Comparison of ENCODE assay signal across 34 cellular contexts in genomic region chr11:79783833-79784232, GRCh38.
"Had no signal": no experiment of that assay in that cellular context is flagged by ENCODE, and none has a peak within 500 bp of the region (broad histone marks: within the 10 kb centered on the region; RNA-seq: fewer than 3 reads in every experiment).

No MANE protein-coding gene starts in this region.

- ATAC-seq: activated CD4-positive, alpha-beta T cell treated with anti-CD3 and anti-CD28 coated beads for 36 hours; activated CD8-positive, alpha-beta memory T cell treated with anti-CD3 and anti-CD28 coated beads, Interleukin-2, amount 10 ng/mL, durations not matched to agents 7 days and 5 days; activated CD8-positive, alpha-beta T cell treated with anti-CD3 and anti-CD28 coated beads, Interleukin-2, amount 10 ng/mL, durations not matched to agents 7 days and 5 days; activated naive CD8-positive, alpha-beta T cell treated with anti-CD3 and anti-CD28 coated beads, Interleukin-2, amount 50 U/mL, for 24 hours; body of pancreas; effector memory CD8-positive, alpha-beta T cell; foreskin keratinocyte; gastrocnemius medialis; heart left ventricle had no signal

- H3K4me1 Mint-ChIP-seq: activated CD4-positive, alpha-beta T cell treated with anti-CD3 and anti-CD28 coated beads for 36 hours; activated CD4-positive, alpha-beta T cell treated with anti-CD3 and anti-CD28 coated beads, Interleukin-2, amount 10 ng/mL, durations not matched to agents 24 days and 14 days; activated CD8-positive, alpha-beta memory T cell treated with anti-CD3 and anti-CD28 coated beads, Interleukin-2, amount 10 ng/mL, durations not matched to agents 7 days and 5 days; activated naive CD4-positive, alpha-beta T cell treated with anti-CD3 and anti-CD28 coated beads, Interleukin-2, amount 50 U/mL, for 24 hours; activated naive CD8-positive, alpha-beta T cell treated with anti-CD3 and anti-CD28 coated beads for 36 hours; activated naive CD8-positive, alpha-beta T cell treated with anti-CD3 and anti-CD28 coated beads, Interleukin-2, amount 50 U/mL, for 24 hours had no signal

- H3K36me3 ChIP-seq: adrenal gland, esophagus muscularis mucosa, gastrocnemius medialis, heart left ventricle had no signal

- H3K27me3 ChIP-seq: adrenal gland, body of pancreas, esophagus muscularis mucosa, gastrocnemius medialis, heart left ventricle had no signal

- H3K36me3 Mint-ChIP-seq: activated CD4-positive, alpha-beta memory T cell treated with anti-CD3 and anti-CD28 coated beads for 36 hours; activated CD8-positive, alpha-beta memory T cell treated with anti-CD3 and anti-CD28 coated beads, Interleukin-2, amount 10 ng/mL, durations not matched to agents 7 days and 5 days; activated naive CD4-positive, alpha-beta T cell treated with anti-CD3 and anti-CD28 coated beads, Interleukin-2, amount 50 U/mL, for 24 hours; activated naive CD8-positive, alpha-beta T cell treated with anti-CD3 and anti-CD28 coated beads for 36 hours had no signal

- H3K27ac ChIP-seq: adrenal gland, body of pancreas, esophagus muscularis mucosa, foreskin keratinocyte, gastrocnemius medialis, heart left ventricle had no signal

- H3K27ac Mint-ChIP-seq: activated CD4-positive, alpha-beta memory T cell treated with anti-CD3 and anti-CD28 coated beads for 36 hours; activated CD4-positive, alpha-beta T cell treated with anti-CD3 and anti-CD28 coated beads for 36 hours; activated CD4-positive, alpha-beta T cell treated with anti-CD3 and anti-CD28 coated beads, Interleukin-2, amount 10 ng/mL, durations not matched to agents 24 days and 14 days; activated CD8-positive, alpha-beta memory T cell treated with anti-CD3 and anti-CD28 coated beads, Interleukin-2, amount 10 ng/mL, durations not matched to agents 7 days and 5 days; activated CD8-positive, alpha-beta T cell treated with anti-CD3 and anti-CD28 coated beads, Interleukin-2, amount 10 ng/mL, durations not matched to agents 7 days and 5 days; activated naive CD4-positive, alpha-beta T cell treated with anti-CD3 and anti-CD28 coated beads for 36 hours; activated naive CD4-positive, alpha-beta T cell treated with anti-CD3 and anti-CD28 coated beads, Interleukin-2, amount 50 U/mL, for 24 hours; activated naive CD8-positive, alpha-beta T cell treated with anti-CD3 and anti-CD28 coated beads for 36 hours; activated naive CD8-positive, alpha-beta T cell treated with anti-CD3 and anti-CD28 coated beads, Interleukin-2, amount 50 U/mL, for 24 hours; activated T-helper 1 cell treated with anti-CD3 and anti-CD28 coated beads, Interleukin-12 subunit alpha, Interleukin-12 subunit beta, Interleukin-2, Interleukin-4 antibody, amounts not matched to agents 30 ng/mL and 10 ng/mL and 1 ng/mL, durations not matched to agents 14 hours and 24 hours and 36 hours; activated T-helper 2 cell treated with anti-CD3 and anti-CD28 coated beads, Interferon-gamma antibody, Interleukin-2, Interleukin-4, amounts not matched to agents 10 μg/mL and 5 μg/mL and 100 μg/mL, durations not matched to agents 14 hours and 24 hours and 36 hours; effector memory CD8-positive, alpha-beta T cell; T-helper 2 cell treated with Interferon-gamma antibody and Interleukin-4, amounts not matched to agents 5 μg/mL and 100 μg/mL, for 36 hours had no signal

- H3K4me3 ChIP-seq: adrenal gland, body of pancreas, esophagus muscularis mucosa, gastrocnemius medialis, heart left ventricle had no signal

- H3K9me3 Mint-ChIP-seq: activated CD4-positive, alpha-beta memory T cell treated with anti-CD3 and anti-CD28 coated beads for 36 hours; activated CD4-positive, alpha-beta T cell treated with anti-CD3 and anti-CD28 coated beads, Interleukin-2, amount 10 ng/mL, durations not matched to agents 24 days and 14 days; activated T-helper 1 cell treated with anti-CD3 and anti-CD28 coated beads, Interleukin-12 subunit alpha, Interleukin-12 subunit beta, Interleukin-2, Interleukin-4 antibody, amounts not matched to agents 30 ng/mL and 10 ng/mL and 1 ng/mL, durations not matched to agents 14 hours and 24 hours and 36 hours had no signal

- H3K27me3 Mint-ChIP-seq: activated CD4-positive, alpha-beta memory T cell treated with anti-CD3 and anti-CD28 coated beads for 36 hours; activated CD4-positive, alpha-beta T cell treated with anti-CD3 and anti-CD28 coated beads for 36 hours; activated CD4-positive, alpha-beta T cell treated with anti-CD3 and anti-CD28 coated beads, Interleukin-2, amount 10 ng/mL, durations not matched to agents 24 days and 14 days; activated CD8-positive, alpha-beta memory T cell treated with anti-CD3 and anti-CD28 coated beads, Interleukin-2, amount 10 ng/mL, durations not matched to agents 7 days and 5 days; activated naive CD4-positive, alpha-beta T cell treated with anti-CD3 and anti-CD28 coated beads, Interleukin-2, amount 50 U/mL, for 24 hours; activated naive CD8-positive, alpha-beta T cell treated with anti-CD3 and anti-CD28 coated beads, Interleukin-2, amount 50 U/mL, for 24 hours; effector memory CD8-positive, alpha-beta T cell had no signal

- H3K4me1 ChIP-seq: adrenal gland, body of pancreas, esophagus muscularis mucosa, foreskin keratinocyte, gastrocnemius medialis, heart left ventricle had no signal

- H3K9me3 ChIP-seq: adrenal gland, body of pancreas, esophagus muscularis mucosa, gastrocnemius medialis, heart left ventricle had no signal

- H3K4me3 Mint-ChIP-seq: activated CD4-positive, alpha-beta memory T cell treated with anti-CD3 and anti-CD28 coated beads for 36 hours; activated CD4-positive, alpha-beta T cell treated with anti-CD3 and anti-CD28 coated beads for 36 hours; activated CD4-positive, alpha-beta T cell treated with anti-CD3 and anti-CD28 coated beads, Interleukin-2, amount 10 ng/mL, durations not matched to agents 24 days and 14 days; activated CD8-positive, alpha-beta memory T cell treated with anti-CD3 and anti-CD28 coated beads, Interleukin-2, amount 10 ng/mL, durations not matched to agents 7 days and 5 days; activated CD8-positive, alpha-beta T cell treated with anti-CD3 and anti-CD28 coated beads, Interleukin-2, amount 10 ng/mL, durations not matched to agents 7 days and 5 days; activated naive CD4-positive, alpha-beta T cell treated with anti-CD3 and anti-CD28 coated beads for 36 hours; activated naive CD4-positive, alpha-beta T cell treated with anti-CD3 and anti-CD28 coated beads, Interleukin-2, amount 50 U/mL, for 24 hours; activated naive CD8-positive, alpha-beta T cell treated with anti-CD3 and anti-CD28 coated beads for 36 hours; activated naive CD8-positive, alpha-beta T cell treated with anti-CD3 and anti-CD28 coated beads, Interleukin-2, amount 50 U/mL, for 24 hours; activated T-helper 1 cell treated with anti-CD3 and anti-CD28 coated beads, Interleukin-12 subunit alpha, Interleukin-12 subunit beta, Interleukin-2, Interleukin-4 antibody, amounts not matched to agents 30 ng/mL and 10 ng/mL and 1 ng/mL, durations not matched to agents 14 hours and 24 hours and 36 hours; effector memory CD8-positive, alpha-beta T cell; T-helper 2 cell treated with Interferon-gamma antibody and Interleukin-4, amounts not matched to agents 5 μg/mL and 100 μg/mL, for 36 hours had no signal

- DNase-seq: activated CD4-positive, alpha-beta memory T cell treated with anti-CD3 and anti-CD28 coated beads for 36 hours; activated CD4-positive, alpha-beta T cell treated with anti-CD3 and anti-CD28 coated beads for 36 hours; activated CD4-positive, alpha-beta T cell treated with anti-CD3 and anti-CD28 coated beads, Interleukin-2, amount 10 ng/mL, durations not matched to agents 24 days and 14 days; activated CD4-positive, CD25-positive, alpha-beta regulatory T cell; activated CD4-positive, CD25-positive, alpha-beta regulatory T cell treated with anti-CD3 and anti-CD28 coated beads, Interleukin-2, amount 50 U/mL, for 72 hours; activated CD8-positive, alpha-beta memory T cell treated with anti-CD3 and anti-CD28 coated beads, Interleukin-2, amount 10 ng/mL, durations not matched to agents 7 days and 5 days; activated CD8-positive, alpha-beta memory T cell treated with anti-CD3 and anti-CD28 coated beads, Interleukin-2, amount 50 U/mL, for 4 hours; activated CD8-positive, alpha-beta T cell treated with anti-CD3 and anti-CD28 coated beads, Interleukin-2, amount 10 ng/mL, durations not matched to agents 7 days and 5 days; activated effector memory CD4-positive, alpha-beta T cell treated with anti-CD3 and anti-CD28 coated beads, Interleukin-2, amount 50 U/mL, for 16 hours; activated naive CD4-positive, alpha-beta T cell treated with anti-CD3 and anti-CD28 coated beads for 36 hours; activated naive CD8-positive, alpha-beta T cell treated with anti-CD3 and anti-CD28 coated beads for 36 hours; activated naive CD8-positive, alpha-beta T cell treated with anti-CD3 and anti-CD28 coated beads, Interleukin-2, amount 50 U/mL, for 24 hours; activated T-cell treated with anti-CD3 and anti-CD28 coated beads, Interleukin-2, amount 50 U/mL, for 1 hour; activated T-cell treated with anti-CD3 and anti-CD28 coated beads, Interleukin-2, amount 50 U/mL, for 48 hours; adrenal gland; amygdala; aorta; body of pancreas; caudate nucleus; cortex of kidney; dermis blood vessel endothelial cell; effector CD4-positive, alpha-beta T cell; effector memory CD8-positive, alpha-beta T cell; erythroblast; foreskin keratinocyte; gastrocnemius medialis; glutamatergic neuron; heart left ventricle; T1000 had no signal
